In genomic region chr11:123246749-123247497, GRCh38 we compare ENCODE assay signal across 8 cellular contexts. TPM values are rescaled to one million over a fixed set of nuclear protein-coding genes. Genes with fewer than 3 reads are reported as not detected.
DNase-seq lines count a peak whose midpoint lies in the region; ATAC-seq, FAIRE-seq and TF ChIP-seq lines count a peak whose summit lies in the region.

No MANE protein-coding gene starts in this region.

- H3K4me1 ChIP-seq in ACC112 (ENCODE audit: control insufficient read depth, insufficient read depth, low read length, unreplicated experiment) (peaks cover 14% of the 10 kb centered on the region), colonic mucosa (no peaks in the 10 kb centered on the region), liver (ENCODE audit: control insufficient read depth in 4 of 4, insufficient read depth in 4 of 4, low read length in 3 of 4) (peaks cover 0 to 6% (median 3%) of the 10 kb centered on the region in 4 donors)

- TF ChIP-seq CTCF in colonic mucosa (IDR thresholded peaks at IDR 0.05) (peak; percentile 98), liver (IDR thresholded peaks at IDR 0.05; ENCODE audit: low read depth, low read length, missing input control) (peak; percentile 96)

- no peak overlapping the region for H3K9ac ChIP-seq in colonic mucosa (ENCODE audit: low read depth in 2 of 2, low read length in 2 of 2)
- no peak overlapping the region for H3K9ac ChIP-seq in liver (ENCODE audit: low read depth in 1 of 2, low read length in 2 of 2)

- H3K4me3 ChIP-seq in ACC112 (ENCODE audit: low read depth, low read length): peak overlapping the region; percentile 61; the same call in 1 of the 2 replicates
- no peak overlapping the region for H3K4me3 ChIP-seq in colonic mucosa
- H3K4me3 ChIP-seq in liver (ENCODE audit: low read depth in 1 of 3, low read length in 3 of 3): no peak overlapping the region

- 14% methylated on average over 13 of the region's 13 CpGs for WGBS in liver

- TF ChIP-seq RAD21 in liver (IDR thresholded peaks at IDR 0.05): peak; percentile 89 to 93

- H3K79me2 ChIP-seq in ACC112 (ENCODE audit: control insufficient read depth, insufficient read depth, low read length, unreplicated experiment): no peaks in the 10 kb centered on the region

- no peaks in the 10 kb centered on the region for H3K36me3 ChIP-seq in ACC112 (ENCODE audit: insufficient read depth, low read length)
- H3K36me3 ChIP-seq in colonic mucosa: no peaks in the 10 kb centered on the region
- H3K36me3 ChIP-seq in liver (ENCODE audit: control insufficient read depth in 4 of 4, insufficient read depth in 3 of 4, low read depth in 1 of 4, low read length in 3 of 4): no peaks in the 10 kb centered on the region

- peak overlapping the region; percentile 96 for H2AFZ ChIP-seq in ACC112 (ENCODE audit: low read length, unreplicated experiment)

- FAIRE-seq in GM18507 (lab: Jason Lieb, UNC): peak; percentile 60

- intact Hi-C loops in colonic mucosa (cut with DNase I): loop anchor here (2.0 kb wide), 2 partner anchors 80 to 136 kb away; no protein-coding TSS in a partner anchor

- H3K9me3 ChIP-seq in colonic mucosa: no peaks in the 10 kb centered on the region
- H3K9me3 ChIP-seq in liver (ENCODE audit: control insufficient read depth in 4 of 4, low read length in 3 of 4): no peaks in the 10 kb centered on the region

- H3K27ac ChIP-seq in ACC112 (ENCODE audit: low read depth, low read length): no peak overlapping the region
- no peak overlapping the region for H3K27ac ChIP-seq in colonic mucosa
- H3K27ac ChIP-seq in liver (ENCODE audit: low read depth in 1 of 2, low read length in 2 of 2): no peak overlapping the region

- H3K27me3 ChIP-seq in ACC112 (ENCODE audit: insufficient read depth, low read length) (no peaks in the 10 kb centered on the region), colonic mucosa (no peaks in the 10 kb centered on the region), liver (ENCODE audit: control insufficient read depth in 4 of 4, insufficient read depth in 4 of 4, low read length in 3 of 4) (no peaks in the 10 kb centered on the region)

- DNase-seq in GM18507 (ENCODE audit: extremely low spot score, insufficient read length, low read depth): peak; percentile 58
- peak; percentile 79 to 91 for DNase-seq in NCI-H446 (lab: John Stamatoyannopoulos, UW)
- peak; percentile 89 for DNase-seq in activated CD4-positive, alpha-beta T cell treated with anti-CD3 and anti-CD28 coated beads for 48 hours
- DNase-seq in colonic mucosa: peak; percentile 82
- peak; percentile 42 to 71 (median 58) for DNase-seq in stimulated activated CD4-positive, alpha-beta T cell treated with anti-CD3 and anti-CD28 coated beads, TNF-alpha, amount 100 ng/mL, for 1 hour (ENCODE audit: low read depth in 3 of 3, low spot score in 1 of 3)

- peak; percentile 76 for ATAC-seq in HG03066 (IDR thresholded peaks at IDR 0.05; ENCODE audit: low read depth, unreplicated experiment)

TF ChIP-seq in liver, 16 proteins besides CTCF, POLR2A, EP300 and RAD21:
- no peak for TF ChIP-seq SP1 (IDR thresholded peaks at IDR 0.05)
- no peak for TF ChIP-seq ZBTB33 (IDR thresholded peaks at IDR 0.05)
- no peak for TF ChIP-seq NR2F2 (IDR thresholded peaks at IDR 0.05)
- no peak for TF ChIP-seq EGR1 (IDR thresholded peaks at IDR 0.05; ENCODE audit: low read depth in 2 of 2)
- TF ChIP-seq REST (IDR thresholded peaks at IDR 0.05): no peak
- TF ChIP-seq FOXA1 (IDR thresholded peaks at IDR 0.05): no peak
- no peak for TF ChIP-seq MAX (IDR thresholded peaks at IDR 0.05)
- no peak for TF ChIP-seq GABPA (IDR thresholded peaks at IDR 0.05 in 1 of 2, conservative IDR thresholded peaks at IDR 0.05 in 1 of 2)
- TF ChIP-seq HNF4A (conservative IDR thresholded peaks at IDR 0.05): no peak
- no peak for TF ChIP-seq HNF4G (IDR thresholded peaks at IDR 0.05)
- TF ChIP-seq FOXA2 (IDR thresholded peaks at IDR 0.05): no peak
- no peak for TF ChIP-seq YY1 (IDR thresholded peaks at IDR 0.05)
- TF ChIP-seq TAF1 (conservative IDR thresholded peaks at IDR 0.05): no peak
- TF ChIP-seq RXRA (IDR thresholded peaks at IDR 0.05): no peak
- no peak for TF ChIP-seq ATF3 (IDR thresholded peaks at IDR 0.05)

RNA-seq across cellular contexts. Expression of gene CLMP, which starts 51.9 kb away (rescaled TPM):
- total RNA-seq in colonic mucosa (10 to 100 TPM in 1 of 2 donors, 1 to 10 TPM in 1; 3.3 to 13.2 TPM), liver (1 to 10 TPM in 1 of 2 donors, under 1 TPM in 1; 0.28 to 1.3 TPM)
- polyA plus RNA-seq in liver: under 1 TPM; 0.12 to 0.42 TPM
